ENCODE assay signal across 9 cellular contexts in the genomic region with DNA sequence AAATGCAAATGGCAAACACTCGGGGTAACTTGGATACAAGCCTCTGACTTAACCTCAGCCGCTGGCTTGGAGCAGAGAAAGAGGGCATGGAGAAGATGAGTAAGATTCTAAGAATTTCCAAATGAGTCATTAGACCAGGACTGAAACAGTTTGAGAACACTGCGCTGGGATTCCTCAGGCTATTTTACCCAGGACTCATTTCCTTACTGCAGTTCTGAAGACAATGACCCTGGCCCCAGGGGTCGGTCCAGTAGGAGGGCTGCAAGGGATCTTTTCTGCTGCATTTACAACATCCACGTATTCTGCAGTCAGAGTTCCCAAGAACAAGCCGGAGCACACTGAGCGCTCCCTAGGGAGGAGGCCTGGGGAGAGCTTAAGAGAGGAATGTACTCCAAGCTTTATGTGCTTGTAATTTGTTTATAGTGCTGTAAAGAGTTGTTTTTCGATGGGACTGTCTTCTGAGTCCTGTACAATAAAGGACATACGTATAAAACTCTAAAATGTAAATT. TPM values are rescaled to one million over a fixed set of nuclear protein-coding genes. Genes with fewer than 3 reads are reported as not detected.
DNase-seq lines count a peak whose midpoint lies in the region; ATAC-seq and TF ChIP-seq lines count a peak whose summit lies in the region.
"Had no signal": no experiment of that assay in that cellular context is flagged by ENCODE, and none has a peak within 500 bp of the region (broad histone marks: within the 10 kb centered on the region; RNA-seq: fewer than 3 reads in every experiment).

No MANE protein-coding gene starts in this region.

- no peaks in the 10 kb centered on the region for H3K27me3 ChIP-seq in brain microvascular endothelial cell (replicated peaks)
- no peaks in the 10 kb centered on the region for H3K27me3 ChIP-seq in testis

- WGBS in testis, 2 donors: 40 to 44% methylated on average over 9 of the region's 9 CpGs

- intact Hi-C loops in testis (cut with DNase I; ENCODE audit: low total_unique reads): no loop called here

- no peaks in the 10 kb centered on the region for H3K9me3 ChIP-seq in testis

- in situ Hi-C loops in brain microvascular endothelial cell (cut with HindIII; ENCODE audit: low pct_ligation_motif_present, low sequenced_read_pairs): no loop called here

- peak overlapping the region; percentile 99 for H3K27ac ChIP-seq in brain microvascular endothelial cell
- peak overlapping the region in 1 of 2 donors; percentile 65 for H3K27ac ChIP-seq in testis
- H3K27ac ChIP-seq: HL-60 had no signal

- ATAC-seq in GM18511 (IDR thresholded peaks at IDR 0.05; ENCODE audit: unreplicated experiment): no peak
- ATAC-seq in HG02885 (IDR thresholded peaks at IDR 0.05; ENCODE audit: poor library complexity, unreplicated experiment): no peak

- TF ChIP-seq POLR2A in testis (IDR thresholded peaks at IDR 0.05): no peak

- DNase-seq in HS-27A (ENCODE audit: low read depth) (peak; percentile 81), brain microvascular endothelial cell (peak; percentile 98), iPS-NIHi7 (ENCODE audit: extremely low spot score) (peak; percentile 84), testis (peak; percentile 51), GM10266 (ENCODE audit: extremely low spot score) (no peak), NCI-H2029 (lab: John Stamatoyannopoulos, UW) (no peak)

- TF ChIP-seq CTCF in brain microvascular endothelial cell (IDR thresholded peaks at IDR 0.05; ENCODE audit: low read depth, low read length, missing control alignments) (no peak), testis (IDR thresholded peaks at IDR 0.05) (no peak), GM10266 (IDR thresholded peaks at IDR 0.05; ENCODE audit: control insufficient read depth, insufficient read depth, low read depth, missing control alignments) (no peak)

- H3K36me3 ChIP-seq in brain microvascular endothelial cell (replicated peaks) (no peaks in the 10 kb centered on the region), testis (ENCODE audit: low read depth, missing control alignments) (no peaks in the 10 kb centered on the region)

- H3K4me3 ChIP-seq in brain microvascular endothelial cell (ENCODE audit: low read depth, low read length) (no peak overlapping the region), testis (no peak overlapping the region)

- peaks cover 9% of the 10 kb centered on the region for H3K4me1 ChIP-seq in testis

RNA-seq across cellular contexts. Expression of gene SORBS2, which starts 27.3 kb away (rescaled TPM):
- 10 to 100 TPM; 20.2 to 47.7 TPM for total RNA-seq in testis
- polyA plus RNA-seq in testis (ENCODE audit: insufficient read depth, low read depth, low replicate concordance): 26.0 TPM

Comparison
In these comparisons a context has a peak if more than half of its experiments do, and no peak if none do; other contexts are left out.
1. DNase-seq: peak in HS-27A (single experiment), brain microvascular endothelial cell (single experiment), iPS-NIHi7 (single experiment) and testis (single experiment); none in GM10266 (single experiment) and NCI-H2029 (single experiment).